Comparison of ENCODE assay signal across 8 cellular contexts in genomic region chr3:39707314-39707909, GRCh38.
DNase-seq lines count a peak whose midpoint lies in the region; ATAC-seq and TF ChIP-seq lines count a peak whose summit lies in the region.

No MANE protein-coding gene starts in this region.

- POLR2A ChIA-PET in HEK293 (lab: Yijun Ruan, JAX), result no interaction called here

- 15 to 19% methylated on average over 5 of the region's 5 CpGs for WGBS in gastroesophageal sphincter (ENCODE audit: low coverage in 1 of 2), 2 donors

- H3K4me3 ChIP-seq in HEK293 (ENCODE audit: low read depth, low read length) (no peak overlapping the region), gastroesophageal sphincter (no peak overlapping the region)

- CTCF ChIA-PET in HEK293 (lab: Yijun Ruan, JAX), result interaction anchor here (0.6 to 1.2 kb wide), 3 partner anchors 23 to 463 kb away, joined by 3 to 6 read pairs (median 3); no protein-coding TSS in a partner anchor

- no peak for ATAC-seq in gastroesophageal sphincter

- H3K36me3 ChIP-seq in HEK293 (ENCODE audit: control insufficient read depth in 2 of 2, insufficient read depth in 1 of 2, low read length in 2 of 2) (no peaks in the 10 kb centered on the region), gastroesophageal sphincter (no peaks in the 10 kb centered on the region)

- H3K4me1 ChIP-seq in HEK293 (ENCODE audit: control insufficient read depth, insufficient read depth, low read length), result no peaks in the 10 kb centered on the region
- H3K4me1 ChIP-seq in gastroesophageal sphincter, result no peaks in the 10 kb centered on the region

- TF ChIP-seq EP300 in gastroesophageal sphincter (IDR thresholded peaks at IDR 0.05), result no peak

- H3K9me3 ChIP-seq in HEK293 (ENCODE audit: control insufficient read depth, insufficient read depth, low read depth, low read length) (no peaks in the 10 kb centered on the region), gastroesophageal sphincter (no peaks in the 10 kb centered on the region)

- H3K27ac ChIP-seq in HEK293 (ENCODE audit: extremely low read depth, low read depth, low read length) (no peak overlapping the region), gastroesophageal sphincter (no peak overlapping the region)

- H3K27me3 ChIP-seq in gastroesophageal sphincter, result peaks cover 8% of the 10 kb centered on the region

- TF ChIP-seq CTCF in HEK293 (tag by site-specific recombination; IDR thresholded peaks at IDR 0.05), result no peak
- TF ChIP-seq CTCF in gastroesophageal sphincter (IDR thresholded peaks at IDR 0.05), result peak; percentile 31 to 67 (median 46)

- DNase-seq in NCI-H1105 treated with DMSO at 0.1 percent for 48 hours (lab: John Stamatoyannopoulos, UW) (peak; percentile 17), NCI-H1105 (lab: John Stamatoyannopoulos, UW) (no peak), RPMI8226 (peak; percentile 35), superior temporal gyrus (ENCODE audit: extremely low spot score) (peak; percentile 63), activated T-cell treated with anti-CD3 and anti-CD28 coated beads for 4 hours (no peak)
- no peak for DNase-seq in stimulated activated naive CD4-positive, alpha-beta T cell (lab: John Stamatoyannopoulos, UW)

- TF ChIP-seq POLR2A in gastroesophageal sphincter (IDR thresholded peaks at IDR 0.05), result no peak

TF ChIP-seq in HEK293, 187 proteins besides CTCF, POLR2A, EP300 and RAD21:
- no peak for TF ChIP-seq YY2 (tag by site-specific recombination; IDR thresholded peaks at IDR 0.05)
- peak; percentile 17; the same call in 1 of the 2 replicates for TF ChIP-seq ZNF654 (tag by site-specific recombination; IDR thresholded peaks at IDR 0.05; ENCODE audit: low read depth)

Comparison
In these comparisons a context has a peak if more than half of its experiments do, and no peak if none do; other contexts are left out.
1. DNase-seq: peak in NCI-H1105 treated with DMSO at 0.1 percent for 48 hours (single experiment), RPMI8226 (single experiment) and superior temporal gyrus (single experiment); none in NCI-H1105 (single experiment), stimulated activated naive CD4-positive, alpha-beta T cell (0 of 6) and activated T-cell treated with anti-CD3 and anti-CD28 coated beads for 4 hours (single experiment).